1 cellular context compared by ENCODE assay signal in genomic region chr14:79852975-79853374, GRCh38.
TF ChIP-seq lines count a peak whose summit lies in the region.

No MANE protein-coding gene starts in this region.

TF ChIP-seq in GM23338, 12 proteins besides CTCF, POLR2A, EP300 and RAD21 (continued from another document):
- no peak for TF ChIP-seq ZNF462 (CRISPR knock-in tag; IDR thresholded peaks at IDR 0.05)
- no peak for TF ChIP-seq CREB1 (CRISPR knock-in tag; IDR thresholded peaks at IDR 0.05; ENCODE audit: low read depth)
- no peak for TF ChIP-seq ETS1 (IDR thresholded peaks at IDR 0.05)
- TF ChIP-seq EZH2phosphoT487 (IDR thresholded peaks at IDR 0.05; ENCODE audit: unreplicated experiment) = no peak
- no peak for TF ChIP-seq ZNF331 (CRISPR knock-in tag; IDR thresholded peaks at IDR 0.05; ENCODE audit: low read depth)
- TF ChIP-seq NANOG (IDR thresholded peaks at IDR 0.05; ENCODE audit: borderline replicate concordance) = no peak
- TF ChIP-seq POLR2AphosphoS5 (IDR thresholded peaks at IDR 0.05; ENCODE audit: low read depth) = no peak
- no peak for TF ChIP-seq EZH2 (IDR thresholded peaks at IDR 0.05; ENCODE audit: low read depth, unreplicated experiment)
- no peak for TF ChIP-seq JUNB (IDR thresholded peaks at IDR 0.05; ENCODE audit: unreplicated experiment)
- no peak for TF ChIP-seq REST (IDR thresholded peaks at IDR 0.05; ENCODE audit: unreplicated experiment)
- no peak for TF ChIP-seq ZNF114 (CRISPR knock-in tag; IDR thresholded peaks at IDR 0.05)
